In genomic region chrX:2658585-2659292, GRCh38 we compare ENCODE assay signal across 12 cellular contexts.
"Had no signal": no experiment of that assay in that cellular context is flagged by ENCODE, and none has a peak within 500 bp of the region (broad histone marks: within the 10 kb centered on the region; RNA-seq: fewer than 3 reads in every experiment).

No MANE protein-coding gene starts in this region.

- DNase-seq: activated CD8-positive, alpha-beta memory T cell treated with anti-CD3 and anti-CD28 coated beads for 24 hours; activated effector memory CD4-positive, alpha-beta T cell treated with Interleukin-2 at 50 U/mL for 16 hours; activated T-cell treated with anti-CD3 and anti-CD28 coated beads for 4 hours; central memory CD4-positive, alpha-beta T cell; cortex of kidney; effector CD8-positive, alpha-beta T cell; heart left ventricle; naive B cell; tibial artery had no signal

- H3K27me3 ChIP-seq: heart left ventricle, tibial artery, vagina had no signal

- H3K4me3 ChIP-seq: heart left ventricle, smooth muscle cell, tibial artery, vagina had no signal

- H3K36me3 ChIP-seq: heart left ventricle, tibial artery, vagina had no signal

- H3K4me1 ChIP-seq: heart left ventricle, tibial artery, vagina had no signal

- H3K4me1 Mint-ChIP-seq: activated naive CD4-positive, alpha-beta T cell treated with anti-CD3 and anti-CD28 coated beads, Interleukin-2, amount 50 U/mL, for 24 hours had no signal

- ATAC-seq: heart left ventricle had no signal

- H3K27me3 Mint-ChIP-seq: activated naive CD4-positive, alpha-beta T cell treated with anti-CD3 and anti-CD28 coated beads, Interleukin-2, amount 50 U/mL, for 24 hours; naive B cell had no signal

- H3K9me3 ChIP-seq: heart left ventricle, tibial artery, vagina had no signal

- H3K27ac ChIP-seq: heart left ventricle, tibial artery, vagina had no signal

- H3K36me3 Mint-ChIP-seq: naive B cell had no signal

- H3K27ac Mint-ChIP-seq: activated naive CD4-positive, alpha-beta T cell treated with anti-CD3 and anti-CD28 coated beads, Interleukin-2, amount 50 U/mL, for 24 hours had no signal

- H3K9me3 Mint-ChIP-seq: activated naive CD4-positive, alpha-beta T cell treated with anti-CD3 and anti-CD28 coated beads, Interleukin-2, amount 50 U/mL, for 24 hours; naive B cell had no signal

- H3K4me3 Mint-ChIP-seq: activated naive CD4-positive, alpha-beta T cell treated with anti-CD3 and anti-CD28 coated beads, Interleukin-2, amount 50 U/mL, for 24 hours; naive B cell had no signal
